In the genomic region with DNA sequence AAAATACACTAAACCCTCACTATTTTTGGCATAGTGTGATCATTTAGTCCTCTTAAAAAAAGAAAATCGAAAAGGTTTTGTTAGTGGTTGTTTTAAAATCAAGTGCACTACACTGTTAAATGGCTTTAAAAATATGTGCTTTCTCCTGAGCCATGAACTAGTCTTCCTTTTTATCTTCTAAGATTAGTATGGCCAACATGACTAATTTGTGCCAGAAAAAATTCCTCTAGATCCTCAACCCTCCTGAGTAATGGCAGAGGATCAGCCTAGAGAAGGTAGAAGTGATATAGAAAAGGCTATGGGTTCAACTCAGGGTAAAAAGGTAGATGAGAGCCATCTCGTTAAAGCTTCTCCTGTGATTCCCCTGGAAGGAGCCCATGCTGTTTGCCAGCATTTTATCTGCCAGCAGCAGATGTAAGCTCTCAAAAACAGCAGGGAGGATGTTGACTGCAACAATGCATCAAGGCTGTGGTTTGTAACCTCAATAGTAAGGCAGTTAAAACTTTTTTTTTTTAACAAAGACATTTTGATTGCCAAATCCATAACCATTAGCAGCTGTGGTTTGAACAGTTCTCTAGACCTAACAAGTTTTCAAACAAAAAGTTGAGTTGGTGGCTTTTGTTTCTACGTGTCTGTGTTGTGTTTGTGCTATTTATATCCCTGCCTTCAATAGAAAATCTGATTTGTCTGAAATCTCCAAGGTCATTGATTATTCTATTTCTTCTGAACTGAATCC, we compare ENCODE assay signal across 8 cellular contexts. TPM values are rescaled to one million over a fixed set of nuclear protein-coding genes. Genes with fewer than 3 reads are reported as not detected.
DNase-seq lines count a peak whose midpoint lies in the region; ATAC-seq and TF ChIP-seq lines count a peak whose summit lies in the region.

No MANE protein-coding gene starts in this region.

- no peak overlapping the region for H2BK120ac ChIP-seq in trophoblast cell (ENCODE audit: insufficient read depth, low read length, poor library complexity)

- H3K36me3 ChIP-seq in HUES6 (ENCODE audit: control insufficient read depth, insufficient read depth, low read length) = peaks cover 15% of the 10 kb centered on the region
- H3K36me3 ChIP-seq in SJSA1 = peaks cover 43% of the 10 kb centered on the region
- H3K36me3 ChIP-seq in left lung = peaks cover 0 to 69% of the 10 kb centered on the region in 2 donors
- peaks cover 11 to 33% of the 10 kb centered on the region in 2 donors for H3K36me3 ChIP-seq in ascending aorta
- H3K36me3 ChIP-seq in trophoblast cell (ENCODE audit: control insufficient read depth in 1 of 2, insufficient read depth in 2 of 2, low read length in 2 of 2) = peaks cover 10 to 19% of the 10 kb centered on the region in 2 experiments

- H3K27ac Mint-ChIP-seq in brain = peak overlapping the region in 4 of 5 experiments; percentile 2 to 86 (median 82)

- no peak overlapping the region for H4K12ac ChIP-seq in trophoblast cell (ENCODE audit: low read depth, low read length)

- H2AFZ ChIP-seq in trophoblast cell (ENCODE audit: insufficient read depth, low read length, poor library complexity) = no peak overlapping the region

- no CpG with 5 or more reads among the region's 3 CpGs for WGBS in trophoblast cell (ENCODE audit: extremely low coverage, insufficient coverage, insufficient read length)

- H3K14ac ChIP-seq in trophoblast cell (ENCODE audit: low read length) = no peak overlapping the region

- peaks cover 18% of the 10 kb centered on the region for H3K36me3 Mint-ChIP-seq in brain

- H3K9ac ChIP-seq in HUES6 (ENCODE audit: low read length) = peak overlapping the region; percentile 49
- no peak overlapping the region for H3K9ac ChIP-seq in trophoblast cell (ENCODE audit: low read length)

- peaks cover 19% of the 10 kb centered on the region for H3K4me1 ChIP-seq in HUES6 (ENCODE audit: control insufficient read depth, insufficient read depth, low read length)
- peaks cover 20% of the 10 kb centered on the region for H3K4me1 ChIP-seq in SJSA1 (replicated peaks)
- peaks cover 0 to 13% of the 10 kb centered on the region in 2 donors for H3K4me1 ChIP-seq in left lung
- H3K4me1 ChIP-seq in ascending aorta = no peaks in the 10 kb centered on the region
- no peaks in the 10 kb centered on the region for H3K4me1 ChIP-seq in trophoblast cell (ENCODE audit: control insufficient read depth in 1 of 2, insufficient read depth in 2 of 2, low read length in 2 of 2)

- no peaks in the 10 kb centered on the region for H3K79me1 ChIP-seq in trophoblast cell (ENCODE audit: low read length)

- no peak overlapping the region for H4K8ac ChIP-seq in trophoblast cell (ENCODE audit: low read depth, low read length)

- 0 out of 2 replicates have a peak, but pooled peaks cover 3% of the 10 kb centered on the region for H3K27me3 ChIP-seq in HUES6 (ENCODE audit: control insufficient read depth, insufficient read depth, low read length)
- H3K27me3 ChIP-seq in SJSA1 (replicated peaks) = no peaks in the 10 kb centered on the region
- H3K27me3 ChIP-seq in left lung = no peaks in the 10 kb centered on the region
- no peaks in the 10 kb centered on the region for H3K27me3 ChIP-seq in ascending aorta
- H3K27me3 ChIP-seq in trophoblast cell (ENCODE audit: insufficient read depth, low read length) = no peaks in the 10 kb centered on the region

- H3K4ac ChIP-seq in trophoblast cell (ENCODE audit: low read depth, low read length) = no peak overlapping the region

- H3K9me3 ChIP-seq in HUES6 (ENCODE audit: control insufficient read depth, insufficient read depth, low read depth, low read length) (no peaks in the 10 kb centered on the region), SJSA1 (replicated peaks) (no peaks in the 10 kb centered on the region), left lung (no peaks in the 10 kb centered on the region), ascending aorta (no peaks in the 10 kb centered on the region), trophoblast cell (ENCODE audit: insufficient read depth, low read depth, low read length) (no peaks in the 10 kb centered on the region)

- H2BK5ac ChIP-seq in trophoblast cell (ENCODE audit: low read depth, low read length, poor library complexity) = no peak overlapping the region

- no peak for TF ChIP-seq CTCF in brain (conservative IDR thresholded peaks at IDR 0.05)
- TF ChIP-seq CTCF in left lung (IDR thresholded peaks at IDR 0.05) = no peak
- no peak for TF ChIP-seq CTCF in ascending aorta (IDR thresholded peaks at IDR 0.05)

- peak overlapping the region; percentile 67; the same call in 1 of the 2 replicates for H3K27ac ChIP-seq in HUES6 (ENCODE audit: low read depth, low read length)
- H3K27ac ChIP-seq in SJSA1 = peak overlapping the region; percentile 40
- H3K27ac ChIP-seq in left lung = peak overlapping the region in 1 of 2 donors; percentile 30
- H3K27ac ChIP-seq in ascending aorta = no peak overlapping the region
- H3K27ac ChIP-seq in trophoblast cell (ENCODE audit: low read depth, low read length) = no peak overlapping the region

- H3K4me1 Mint-ChIP-seq in brain = peaks cover 15% of the 10 kb centered on the region

- no peak overlapping the region for H3K23ac ChIP-seq in trophoblast cell (ENCODE audit: low read length)

- H2BK12ac ChIP-seq in trophoblast cell (ENCODE audit: low read length) = no peak overlapping the region

- peak overlapping the region in 1 of 5 experiments; percentile 12 for H3K4me3 Mint-ChIP-seq in brain

- DNase-seq in CMK (ENCODE audit: low read depth) (peak; percentile 43), SJSA1 (ENCODE audit: low read depth in 1 of 2, low spot score in 2 of 2) (peak in 1 of 2 experiments; percentile 60), left lung (no peak), C1 segment of cervical spinal cord (lab: John Stamatoyannopoulos, UW) (no peak), ascending aorta (ENCODE audit: low spot score in 2 of 2) (no peak), trophoblast cell (no peak)

- no peak overlapping the region for H4K91ac ChIP-seq in trophoblast cell (ENCODE audit: low read depth, low read length)

- H2AK5ac ChIP-seq in trophoblast cell (ENCODE audit: low read length) = no peak overlapping the region

- no peak overlapping the region for H3K18ac ChIP-seq in trophoblast cell (ENCODE audit: low read length)

- H3K4me2 ChIP-seq in trophoblast cell (ENCODE audit: low read length) = no peak overlapping the region

- H3K79me2 ChIP-seq in trophoblast cell (ENCODE audit: control insufficient read depth, insufficient read depth, low read length, poor library complexity) = no peaks in the 10 kb centered on the region

- intact Hi-C loops in left lung (cut with DNase I) = loop anchor here in 1 of 2 donors (10.0 kb wide), 1 partner anchor 225 kb away; no protein-coding TSS in a partner anchor
- intact Hi-C loops in ascending aorta (cut with DNase I) = loop anchor here (10.0 kb wide), 1 partner anchor 215 kb away; no protein-coding TSS in a partner anchor

- H3K4me3 ChIP-seq in HUES6 (ENCODE audit: low read depth, low read length) (no peak overlapping the region), SJSA1 (no peak overlapping the region), left lung (no peak overlapping the region), ascending aorta (no peak overlapping the region), trophoblast cell (ENCODE audit: low read depth, low read length) (no peak overlapping the region)

- ATAC-seq in left lung = peak; percentile 70

- no peaks in the 10 kb centered on the region for H3K9me3 Mint-ChIP-seq in brain

- no peaks in the 10 kb centered on the region for H3K27me3 Mint-ChIP-seq in brain

RNA-seq across cellular contexts. Expression of a gene that starts 30.2 kb away (rescaled TPM):
- total RNA-seq in SJSA1 (2014; rRNA removed; shearing (Covaris generic)) = 11.2 and 17.7 TPM in 2 replicates
- polyA plus RNA-seq in brain (ENCODE audit: insufficient read depth, low read depth, low replicate concordance) = 29.4 TPM
- total RNA-seq in left lung (10 to 100 TPM; 31.9 to 37.0 TPM), ascending aorta (16.0 TPM)
- polyA plus RNA-seq in trophoblast cell (2013) = 20.0 and 20.6 TPM in 2 replicates

RNA-seq across cellular contexts. Expression of a gene that starts 42.5 kb away (rescaled TPM):
- 10.5 and 14.5 TPM in 2 replicates for total RNA-seq in SJSA1 (2014; rRNA removed; shearing (Covaris generic))
- polyA plus RNA-seq in brain (ENCODE audit: insufficient read depth, low read depth, low replicate concordance) = 18.8 TPM
- total RNA-seq in left lung (10 to 100 TPM; 23.0 to 24.6 TPM), ascending aorta (5.6 TPM)
- polyA plus RNA-seq in trophoblast cell (2013) = 50.9 and 52.0 TPM in 2 replicates

RNA-seq across cellular contexts. Expression of a gene that starts 48.9 kb away (rescaled TPM):
- total RNA-seq in SJSA1 (2014; rRNA removed; shearing (Covaris generic)) = 116 and 125 TPM in 2 replicates
- 14.7 TPM for polyA plus RNA-seq in brain (ENCODE audit: insufficient read depth, low read depth, low replicate concordance)
- 10 to 100 TPM; 12.3 to 14.9 TPM for total RNA-seq in left lung
- total RNA-seq in ascending aorta = not detected
- 60.9 and 68.9 TPM in 2 replicates for polyA plus RNA-seq in trophoblast cell (2013)

Comparison
In these comparisons a context has a peak if more than half of its experiments do, and no peak if none do; other contexts are left out.
1. H3K27ac ChIP-seq: peak in HUES6 (single experiment) and SJSA1 (single experiment); none in ascending aorta (0 of 2) and trophoblast cell (single experiment).
2. RNA of a gene that starts 48.9 kb away (total RNA-seq): 116 to 125 TPM in SJSA1 and 12.3 to 14.9 TPM in left lung; not detected in ascending aorta (single experiment); every median in the first group is over 10 times any median in the second.